Comparison of ENCODE assay signal across 7 cellular contexts in the genomic region with DNA sequence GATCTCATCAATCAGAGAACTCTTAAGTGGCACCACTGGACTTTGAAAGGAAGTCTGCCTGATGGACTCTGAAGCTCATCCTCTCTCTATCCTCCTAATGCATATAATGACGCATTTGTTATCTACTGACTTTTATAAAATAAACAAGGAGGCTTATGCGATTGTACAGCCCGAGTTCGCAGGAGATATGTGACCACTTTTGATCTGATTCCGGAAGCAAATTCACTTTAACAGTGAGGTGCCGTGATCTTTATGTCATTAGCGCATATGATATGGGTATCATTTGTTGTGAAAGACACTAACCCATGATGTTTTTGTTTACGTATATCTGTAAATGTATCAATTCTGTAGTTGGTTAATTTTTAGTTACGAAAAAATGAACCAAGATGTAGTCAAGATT. TPM values are rescaled to one million over a fixed set of nuclear protein-coding genes. Genes with fewer than 3 reads are reported as not detected.
DNase-seq lines count a peak whose midpoint lies in the region; ATAC-seq and TF ChIP-seq lines count a peak whose summit lies in the region.

No MANE protein-coding gene starts in this region.

- peaks cover 38% of the 10 kb centered on the region for H3K27me3 Mint-ChIP-seq in neural crest cell (ENCODE audit: low read depth)

- peak overlapping the region; percentile 87 for H3K27ac Mint-ChIP-seq in neural crest cell (ENCODE audit: unreplicated experiment)

- H3K27me3 ChIP-seq in dorsolateral prefrontal cortex, result no peaks in the 10 kb centered on the region

- H3K27ac ChIP-seq in dorsolateral prefrontal cortex, result peak overlapping the region; percentile 6 to 97 (median 91)

- intact Hi-C loops in dorsolateral prefrontal cortex (cut with DNase I), result loop anchor here (5.0 to 10.0 kb wide), 6 partner anchors 148 to 538 kb away; no protein-coding TSS in a partner anchor

- TF ChIP-seq CTCF in dorsolateral prefrontal cortex (IDR thresholded peaks at IDR 0.05 in 54 of 56, conservative IDR thresholded peaks at IDR 0.05 in 2 of 56; ENCODE audit: low read depth in 1 of 56, partially characterized antibody in 56 of 56) (no peak), neural crest cell (conservative IDR thresholded peaks at IDR 0.05) (no peak)

- no peaks in the 10 kb centered on the region for H3K9me3 Mint-ChIP-seq in neural crest cell

- peak overlapping the region; percentile 98 for H3K4me3 Mint-ChIP-seq in neural crest cell

- peaks cover 33% of the 10 kb centered on the region for H3K4me1 Mint-ChIP-seq in neural crest cell

- H3K4me3 ChIP-seq in dorsolateral prefrontal cortex, result peak overlapping the region; percentile 53 to 99 (median 91)

- ATAC-seq in GM21360 (IDR thresholded peaks at IDR 0.05; ENCODE audit: unreplicated experiment) (peak; percentile 7), GM19351 (IDR thresholded peaks at IDR 0.05; ENCODE audit: unreplicated experiment) (no peak)

- peaks cover 7% of the 10 kb centered on the region for H3K36me3 Mint-ChIP-seq in neural crest cell (ENCODE audit: low read depth)

- DNase-seq in NCI-H69 (lab: John Stamatoyannopoulos, UW), result peak; percentile 22
- no peak for DNase-seq in dorsolateral prefrontal cortex
- no peak for DNase-seq in neural crest cell (ENCODE audit: low read depth, low spot score)
- DNase-seq in islet precursor cell, result no peak
- no peak for DNase-seq in stimulated activated CD4-positive, alpha-beta T cell treated with anti-CD3 and anti-CD28 coated beads, Interleukin-4, amount 100 ng/mL, for 1 hour

RNA-seq across cellular contexts. Expression of gene RNF111, which starts 0.4 kb away (rescaled TPM):
- 10 to 100 TPM; 46.8 to 85.1 (median 63.3) TPM for total RNA-seq in dorsolateral prefrontal cortex
- total RNA-seq in neural crest cell, result 37.4 and 37.7 TPM in 2 replicates

RNA-seq across cellular contexts. Expression of gene SLTM, which starts 53.6 kb away (rescaled TPM):
- total RNA-seq in dorsolateral prefrontal cortex (100 to 1,000 TPM in 31 of 120 experiments, 10 to 100 TPM in 89; 60.6 to 122 (median 90.8) TPM), neural crest cell (105 and 122 TPM in 2 replicates)
